1 cellular context compared by ENCODE assay signal in the genomic region with DNA sequence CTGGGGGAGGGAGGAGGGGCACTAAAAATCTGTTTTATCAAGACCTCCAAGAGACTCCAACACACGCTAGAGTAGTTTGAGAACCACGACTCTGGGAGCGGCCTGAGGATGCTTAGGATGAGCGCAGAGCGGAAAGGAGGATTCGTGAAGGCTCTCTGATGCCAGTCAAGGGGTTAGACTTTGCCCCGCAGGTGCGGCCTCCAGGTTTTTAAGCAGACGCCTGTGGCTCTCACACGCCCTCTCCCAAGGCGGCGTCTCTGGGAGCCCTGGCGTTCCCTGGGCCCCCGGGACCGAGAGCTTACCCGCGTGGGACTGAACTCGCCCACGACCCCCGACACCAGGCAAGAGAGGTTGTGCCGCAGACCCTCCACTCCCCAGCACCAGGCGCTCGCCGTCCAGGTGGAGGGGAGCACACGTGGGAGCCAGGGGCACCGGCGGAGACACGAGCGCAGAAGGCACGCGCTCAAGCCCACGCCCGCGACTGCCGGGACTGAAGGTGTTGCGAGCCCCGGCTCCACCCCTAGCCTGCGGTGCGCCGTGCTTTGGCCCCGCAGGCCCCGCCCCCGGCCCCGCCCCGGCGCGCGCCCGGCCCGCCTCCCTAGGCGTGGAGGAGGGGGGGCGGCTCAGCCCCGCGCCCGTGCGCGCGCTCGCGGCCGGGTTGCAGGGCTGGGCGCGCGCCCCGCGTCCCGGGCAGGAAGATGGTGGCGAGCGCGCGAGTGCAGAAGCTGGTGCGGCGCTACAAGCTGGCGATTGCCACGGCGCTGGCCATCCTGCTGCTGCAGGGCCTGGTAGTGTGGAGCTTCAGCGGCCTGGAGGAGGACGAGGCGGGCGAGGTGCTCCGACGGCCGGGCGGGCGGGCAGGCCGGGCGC.
TF ChIP-seq lines count a peak whose summit lies in the region.

XYLT2 (plus strand) TSS at position 684 of the 870 bp plus-strand sequence; CDS start at position 699, 15 bp downstream.

TF ChIP-seq in HepG2, 621 proteins besides CTCF, POLR2A, EP300 and RAD21 (continued from another document and continues in another):
- TF ChIP-seq ZHX2 (IDR thresholded peaks at IDR 0.05; ENCODE audit: low read depth) (no peak), ZHX2 (CRISPR knock-in tag; IDR thresholded peaks at IDR 0.05; ENCODE audit: borderline replicate concordance) (no peak), ZNF329 (CRISPR knock-in tag; IDR thresholded peaks at IDR 0.05; ENCODE audit: low read depth) (0 out of 2 replicates have a peak, but pooled peaks have one; percentile 5), DR1 (CRISPR knock-in tag; IDR thresholded peaks at IDR 0.05) (no peak; the same call in 1 of the 2 replicates), SAP130 (CRISPR knock-in tag; IDR thresholded peaks at IDR 0.05; ENCODE audit: low read depth) (peak; percentile 71), SAFB2 (CRISPR knock-in tag; IDR thresholded peaks at IDR 0.05; ENCODE audit: borderline replicate concordance, low read depth) (no peak; the same call in 1 of the 2 replicates), ARNT2 (CRISPR knock-in tag; IDR thresholded peaks at IDR 0.05; ENCODE audit: low read depth) (peak; percentile 33), RFX1 (IDR thresholded peaks at IDR 0.05) (no peak), ARID2 (CRISPR knock-in tag; IDR thresholded peaks at IDR 0.05; ENCODE audit: borderline replicate concordance) (0 out of 2 replicates have a peak, but pooled peaks have one; percentile 45), PLRG1 (conservative IDR thresholded peaks at IDR 0.05) (no peak), GMEB1 (CRISPR knock-in tag; IDR thresholded peaks at IDR 0.05; ENCODE audit: borderline replicate concordance) (no peak; the same call in 1 of the 2 replicates), ZNF556 (CRISPR knock-in tag; IDR thresholded peaks at IDR 0.05; ENCODE audit: borderline replicate concordance) (peak; percentile 19; the same call in 1 of the 2 replicates), ZNF704 (CRISPR knock-in tag; IDR thresholded peaks at IDR 0.05; ENCODE audit: borderline replicate concordance) (no peak; the same call in 1 of the 2 replicates), HOXD1 (CRISPR knock-in tag; IDR thresholded peaks at IDR 0.05) (peak; percentile 68; the same call in 1 of the 2 replicates), ZMAT5 (CRISPR knock-in tag; IDR thresholded peaks at IDR 0.05; ENCODE audit: borderline replicate concordance, low read depth) (no peak), ZMYM2 (CRISPR knock-in tag; IDR thresholded peaks at IDR 0.05) (no peak), ZNF83 (CRISPR knock-in tag; IDR thresholded peaks at IDR 0.05; ENCODE audit: borderline replicate concordance) (0 out of 2 replicates have a peak, but pooled peaks have one; percentile 5), HNRNPL (IDR thresholded peaks at IDR 0.05; ENCODE audit: low read depth, low read length) (0 out of 2 replicates have a peak, but pooled peaks have one; percentile 30), JUN (CRISPR knock-in tag; IDR thresholded peaks at IDR 0.05) (no peak), ZNF773 (CRISPR knock-in tag; IDR thresholded peaks at IDR 0.05; ENCODE audit: borderline replicate concordance) (0 out of 2 replicates have a peak, but pooled peaks have one; percentile 41), SNAPC2 (CRISPR knock-in tag; IDR thresholded peaks at IDR 0.05) (no peak), ZNF652 (CRISPR knock-in tag; IDR thresholded peaks at IDR 0.05; ENCODE audit: borderline replicate concordance, low read depth) (no peak), RARG (CRISPR knock-in tag; IDR thresholded peaks at IDR 0.05; ENCODE audit: low read depth) (no peak), NCOR1 (IDR thresholded peaks at IDR 0.05; ENCODE audit: borderline replicate concordance, low read length) (no peak), ATF7 (IDR thresholded peaks at IDR 0.05) (no peak), ATF7 (CRISPR knock-in tag; IDR thresholded peaks at IDR 0.05) (no peak), ZNF567 (CRISPR knock-in tag; IDR thresholded peaks at IDR 0.05; ENCODE audit: borderline replicate concordance) (no peak), GABPB1 (CRISPR knock-in tag; IDR thresholded peaks at IDR 0.05) (peak; percentile 62), HOXA7 (CRISPR knock-in tag; IDR thresholded peaks at IDR 0.05) (no peak), NFYC (CRISPR knock-in tag; IDR thresholded peaks at IDR 0.05) (no peak), HMG20B (CRISPR knock-in tag; conservative IDR thresholded peaks at IDR 0.05) (no peak), ZKSCAN5 (CRISPR knock-in tag; IDR thresholded peaks at IDR 0.05) (no peak), ZNF550 (CRISPR knock-in tag; IDR thresholded peaks at IDR 0.05; ENCODE audit: borderline replicate concordance) (no peak), CEBPB (IDR thresholded peaks at IDR 0.05; ENCODE audit: borderline replicate concordance, low read depth, low read length) (no peak), ZNF589 (CRISPR knock-in tag; conservative IDR thresholded peaks at IDR 0.05) (no peak), ZNF362 (CRISPR knock-in tag; IDR thresholded peaks at IDR 0.05; ENCODE audit: borderline replicate concordance) (no peak), BCLAF1 (IDR thresholded peaks at IDR 0.05) (no peak), SMARCE1 (IDR thresholded peaks at IDR 0.05; ENCODE audit: borderline replicate concordance) (no peak)
- TF ChIP-seq, protein P1, sequence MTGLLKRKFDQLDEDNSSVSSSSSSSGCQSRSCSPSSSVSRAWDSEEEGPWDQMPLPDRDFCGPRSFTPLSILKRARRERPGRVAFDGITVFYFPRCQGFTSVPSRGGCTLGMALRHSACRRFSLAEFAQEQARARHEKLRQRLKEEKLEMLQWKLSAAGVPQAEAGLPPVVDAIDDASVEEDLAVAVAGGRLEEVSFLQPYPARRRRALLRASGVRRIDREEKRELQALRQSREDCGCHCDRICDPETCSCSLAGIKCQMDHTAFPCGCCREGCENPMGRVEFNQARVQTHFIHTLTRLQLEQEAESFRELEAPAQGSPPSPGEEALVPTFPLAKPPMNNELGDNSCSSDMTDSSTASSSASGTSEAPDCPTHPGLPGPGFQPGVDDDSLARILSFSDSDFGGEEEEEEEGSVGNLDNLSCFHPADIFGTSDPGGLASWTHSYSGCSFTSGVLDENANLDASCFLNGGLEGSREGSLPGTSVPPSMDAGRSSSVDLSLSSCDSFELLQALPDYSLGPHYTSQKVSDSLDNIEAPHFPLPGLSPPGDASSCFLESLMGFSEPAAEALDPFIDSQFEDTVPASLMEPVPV (CRISPR knock-in tag; IDR thresholded peaks at IDR 0.05), result no peak
- TF ChIP-seq, protein P2, sequence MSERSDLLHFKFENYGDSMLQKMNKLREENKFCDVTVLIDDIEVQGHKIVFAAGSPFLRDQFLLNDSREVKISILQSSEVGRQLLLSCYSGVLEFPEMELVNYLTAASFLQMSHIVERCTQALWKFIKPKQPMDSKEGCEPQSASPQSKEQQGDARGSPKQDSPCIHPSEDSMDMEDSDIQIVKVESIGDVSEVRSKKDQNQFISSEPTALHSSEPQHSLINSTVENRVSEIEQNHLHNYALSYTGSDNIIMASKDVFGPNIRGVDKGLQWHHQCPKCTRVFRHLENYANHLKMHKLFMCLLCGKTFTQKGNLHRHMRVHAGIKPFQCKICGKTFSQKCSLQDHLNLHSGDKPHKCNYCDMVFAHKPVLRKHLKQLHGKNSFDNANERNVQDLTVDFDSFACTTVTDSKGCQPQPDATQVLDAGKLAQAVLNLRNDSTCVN (CRISPR knock-in tag; IDR thresholded peaks at IDR 0.05; ENCODE audit: borderline replicate concordance), result peak; percentile 37; the same call in 1 of the 2 replicates
- TF ChIP-seq, protein P3, sequence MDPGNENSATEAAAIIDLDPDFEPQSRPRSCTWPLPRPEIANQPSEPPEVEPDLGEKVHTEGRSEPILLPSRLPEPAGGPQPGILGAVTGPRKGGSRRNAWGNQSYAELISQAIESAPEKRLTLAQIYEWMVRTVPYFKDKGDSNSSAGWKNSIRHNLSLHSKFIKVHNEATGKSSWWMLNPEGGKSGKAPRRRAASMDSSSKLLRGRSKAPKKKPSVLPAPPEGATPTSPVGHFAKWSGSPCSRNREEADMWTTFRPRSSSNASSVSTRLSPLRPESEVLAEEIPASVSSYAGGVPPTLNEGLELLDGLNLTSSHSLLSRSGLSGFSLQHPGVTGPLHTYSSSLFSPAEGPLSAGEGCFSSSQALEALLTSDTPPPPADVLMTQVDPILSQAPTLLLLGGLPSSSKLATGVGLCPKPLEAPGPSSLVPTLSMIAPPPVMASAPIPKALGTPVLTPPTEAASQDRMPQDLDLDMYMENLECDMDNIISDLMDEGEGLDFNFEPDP (CRISPR knock-in tag; conservative IDR thresholded peaks at IDR 0.05), result no peak
